In the genomic region with DNA sequence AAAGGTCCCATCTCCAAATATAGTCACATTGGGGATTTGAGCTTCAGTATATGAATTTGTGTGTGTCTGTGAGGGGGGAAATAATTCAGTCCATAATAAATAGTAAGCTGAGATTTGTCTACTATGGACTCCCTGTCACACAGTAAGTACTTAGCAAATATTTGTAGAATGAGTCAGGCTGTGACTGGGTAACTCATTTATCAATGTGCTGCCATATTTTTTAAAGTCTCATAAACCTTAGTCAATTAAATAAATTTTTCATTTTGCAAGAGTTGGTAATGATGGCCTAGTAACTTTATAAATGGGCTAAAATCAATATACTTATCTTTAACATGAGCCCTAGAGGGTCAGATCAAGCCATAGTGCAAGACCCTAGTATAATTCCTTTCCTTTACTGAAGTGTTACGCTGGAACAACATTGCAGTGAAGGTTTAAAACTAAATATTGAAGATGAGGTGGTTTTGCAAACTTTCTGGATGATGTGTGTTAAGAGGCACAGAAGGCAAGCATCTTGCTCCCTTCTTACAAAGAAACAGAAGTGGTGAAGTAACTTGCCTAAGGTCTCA, we compare ENCODE assay signal across 11 cellular contexts.
DNase-seq lines count a peak whose midpoint lies in the region; ATAC-seq and TF ChIP-seq lines count a peak whose summit lies in the region.
"Had no signal": no experiment of that assay in that cellular context is flagged by ENCODE, and none has a peak within 500 bp of the region (broad histone marks: within the 10 kb centered on the region; RNA-seq: fewer than 3 reads in every experiment).

No MANE protein-coding gene starts in this region.

- ATAC-seq in HG03045 (IDR thresholded peaks at IDR 0.05; ENCODE audit: unreplicated experiment) (no peak), HG02870 (IDR thresholded peaks at IDR 0.05; ENCODE audit: unreplicated experiment) (no peak), HG03175 (IDR thresholded peaks at IDR 0.05; ENCODE audit: unreplicated experiment) (no peak)

- no peaks in the 10 kb centered on the region for H3K9me3 Mint-ChIP-seq in endodermal cell
- H3K9me3 Mint-ChIP-seq: neural progenitor cell had no signal

- H3K9ac ChIP-seq in endodermal cell (ENCODE audit: extremely low read depth, low read length, poor library complexity, severe bottlenecking): no peak overlapping the region
- H3K9ac ChIP-seq: neural progenitor cell had no signal

- no peak overlapping the region for H3K4me3 ChIP-seq in endodermal cell (ENCODE audit: low read length)
- no peak overlapping the region for H3K4me3 ChIP-seq in neutrophil (ENCODE audit: low read depth in 1 of 2, low read length in 1 of 2)
- H3K4me3 ChIP-seq: neural progenitor cell, SJCRH30 had no signal

- H3K36me3 ChIP-seq in endodermal cell (ENCODE audit: control insufficient read depth, insufficient read depth, low read length) (no peaks in the 10 kb centered on the region), neutrophil (no peaks in the 10 kb centered on the region)
- H3K36me3 ChIP-seq: neural progenitor cell, SJCRH30 had no signal

- H3K9me3 ChIP-seq in endodermal cell (ENCODE audit: control insufficient read depth, low read length) (no peaks in the 10 kb centered on the region), neutrophil (no peaks in the 10 kb centered on the region)
- H3K9me3 ChIP-seq: SJCRH30 had no signal

- peak overlapping the region; percentile 61 for H3K27ac Mint-ChIP-seq in endodermal cell
- H3K27ac Mint-ChIP-seq: neural progenitor cell had no signal

- H3K4me1 Mint-ChIP-seq in endodermal cell: peaks cover 15% of the 10 kb centered on the region
- H3K4me1 Mint-ChIP-seq: neural progenitor cell had no signal

- in situ Hi-C loops in G401 (cut with HindIII; ENCODE audit: low sequenced_read_pairs): no loop called here

- no peak overlapping the region for H3K4me3 Mint-ChIP-seq in endodermal cell
- H3K4me3 Mint-ChIP-seq: neural progenitor cell had no signal

- peak; percentile 69 for DNase-seq in DMS53 treated with DMSO at 0.1 percent for 48 hours (lab: John Stamatoyannopoulos, UW; ENCODE audit: unreplicated experiment)
- DNase-seq in NCI-H748 (lab: John Stamatoyannopoulos, UW; ENCODE audit: unreplicated experiment): peak; percentile 57
- no peak for DNase-seq in endodermal cell
- DNase-seq in G401 (ENCODE audit: low spot score): no peak
- DNase-seq: activated T-cell treated with anti-CD3 and anti-CD28 coated beads, Interleukin-2, amount 50 U/mL, for 48 hours had no signal

- WGBS in endodermal cell (ENCODE audit: insufficient coverage in 1 of 2, insufficient read length in 1 of 2), 2 experiments: 0% methylated on average over 1 of the region's 1 CpG; no CpG with 5 or more reads in 1 of the 2 experiments

- H3K4me1 ChIP-seq in endodermal cell (ENCODE audit: control insufficient read depth, insufficient read depth, low read length) (peaks cover 3% of the 10 kb centered on the region), neutrophil (ENCODE audit: control insufficient read depth in 1 of 2, insufficient read depth in 1 of 2, low read depth in 1 of 2, low read length in 1 of 2) (peaks cover 23 to 26% of the 10 kb centered on the region in 2 experiments)
- H3K4me1 ChIP-seq: neural progenitor cell had no signal

- H3K27ac ChIP-seq in endodermal cell (ENCODE audit: low read depth, low read length) (no peak overlapping the region), neutrophil (peak overlapping the region; percentile 22)
- H3K27ac ChIP-seq: neural progenitor cell, SJCRH30 had no signal

- H3K27me3 ChIP-seq in endodermal cell (ENCODE audit: control insufficient read depth, insufficient read depth, low read length, poor library complexity, severe bottlenecking) (no peaks in the 10 kb centered on the region), neutrophil (no peaks in the 10 kb centered on the region)
- H3K27me3 ChIP-seq: neural progenitor cell, SJCRH30 had no signal

- no peaks in the 10 kb centered on the region for H3K36me3 Mint-ChIP-seq in endodermal cell (ENCODE audit: low read depth)
- H3K36me3 Mint-ChIP-seq: neural progenitor cell had no signal

- no peak for TF ChIP-seq CTCF in endodermal cell (conservative IDR thresholded peaks at IDR 0.05)
- no peak for TF ChIP-seq CTCF in neutrophil (IDR thresholded peaks at IDR 0.05)

- H3K27me3 Mint-ChIP-seq in endodermal cell (ENCODE audit: insufficient read depth): no peaks in the 10 kb centered on the region

Comparison
In these comparisons a context has a peak if more than half of its experiments do, and no peak if none do; other contexts are left out.
1. DNase-seq: peak in DMS53 treated with DMSO at 0.1 percent for 48 hours (single experiment) and NCI-H748 (single experiment); none in endodermal cell (single experiment) and G401 (single experiment).